In genomic region chr14:77027538-77028383, GRCh38 we compare ENCODE assay signal across 8 cellular contexts. TPM values are rescaled to one million over a fixed set of nuclear protein-coding genes. Genes with fewer than 3 reads are reported as not detected.
DNase-seq lines count a peak whose midpoint lies in the region; ATAC-seq, FAIRE-seq and TF ChIP-seq lines count a peak whose summit lies in the region.

No MANE protein-coding gene starts in this region.

- intact Hi-C loops in kidney (cut with DNase I): no loop called here

- no peaks in the 10 kb centered on the region for H3K27me3 ChIP-seq in WERI-Rb-1 (ENCODE audit: insufficient read depth, low read depth, severe bottlenecking)

- TF ChIP-seq CTCF in GM12864 (IDR thresholded peaks at IDR 0.05; ENCODE audit: low read depth, low read length, missing control alignments): peak; percentile 9
- peak; percentile 28; the same call in 1 of the 2 replicates for TF ChIP-seq CTCF in WERI-Rb-1 (IDR thresholded peaks at IDR 0.05; ENCODE audit: low read depth, low read length)
- TF ChIP-seq CTCF in cardiac fibroblast (IDR thresholded peaks at IDR 0.05; ENCODE audit: low read depth, low read length): peak; percentile 6
- TF ChIP-seq CTCF in kidney (IDR thresholded peaks at IDR 0.05; ENCODE audit: borderline replicate concordance, extremely low read depth, insufficient read depth): peak; percentile 21

- DNase-seq in GM12864 (ENCODE audit: low read depth): no peak
- peak; percentile 58 for DNase-seq in KBM-7
- peak; percentile 70 for DNase-seq in WERI-Rb-1
- DNase-seq in cardiac fibroblast (ENCODE audit: low read depth in 2 of 2): peak; percentile 69 to 86
- peak; percentile 96 for DNase-seq in kidney
- peak; percentile 64 to 65 for DNase-seq in stimulated activated CD4-positive, alpha-beta T cell treated with anti-CD3 and anti-CD28 coated beads, Interleukin-2, amount 100 ng/mL, for 24 hours
- no peak for DNase-seq in ecto neural progenitor cell (ENCODE audit: low spot score)

- no peak for FAIRE-seq in kidney (lab: Jason Lieb, UNC)

- peaks cover 10% of the 10 kb centered on the region for H3K36me3 ChIP-seq in WERI-Rb-1
- peaks cover 0 to 14% of the 10 kb centered on the region in 2 donors for H3K36me3 ChIP-seq in kidney (ENCODE audit: control insufficient read depth in 1 of 2, insufficient read depth in 2 of 2, low read length in 2 of 2)

- H3K27ac ChIP-seq in WERI-Rb-1 (peak overlapping the region; percentile 80), kidney (ENCODE audit: low read depth in 2 of 2, low read length in 2 of 2) (peak overlapping the region; percentile 99)

- in situ Hi-C loops in KBM-7 (cut with MboI; ENCODE audit: low pct_unique_long_range_greater_than_20kb, low sequenced_read_pairs): no loop called here

- H3K4me1 ChIP-seq in kidney (ENCODE audit: control insufficient read depth in 1 of 2, insufficient read depth in 1 of 2, low read depth in 1 of 2, low read length in 2 of 2): peaks cover 38 to 49% of the 10 kb centered on the region in 2 donors

- H3K9me3 ChIP-seq in WERI-Rb-1 (ENCODE audit: severe bottlenecking) (no peaks in the 10 kb centered on the region), kidney (ENCODE audit: control insufficient read depth in 1 of 2, low read length in 2 of 2) (no peaks in the 10 kb centered on the region)

- H3K9ac ChIP-seq in kidney (ENCODE audit: low read length in 2 of 2): peak overlapping the region; percentile 93

- peak overlapping the region; percentile 69 for H3K4me3 ChIP-seq in GM12864 (ENCODE audit: low read depth, low read length)
- peak overlapping the region; percentile 81 for H3K4me3 ChIP-seq in WERI-Rb-1 (ENCODE audit: low read depth, low read length)
- peak overlapping the region; percentile 80 to 82 for H3K4me3 ChIP-seq in cardiac fibroblast (replicated peaks in 1 of 2; ENCODE audit: low read depth in 2 of 2, low read length in 2 of 2)
- peak overlapping the region; percentile 76 to 86 for H3K4me3 ChIP-seq in kidney (ENCODE audit: low read length in 2 of 2)

- peak; percentile 41 for ATAC-seq in GM21723 (IDR thresholded peaks at IDR 0.05; ENCODE audit: unreplicated experiment)

RNA-seq across cellular contexts. Expression of gene IRF2BPL, which starts 0.7 kb away (rescaled TPM):
- total RNA-seq in kidney: 97.1 TPM
- 15.7 TPM for polyA plus RNA-seq in kidney (ENCODE audit: insufficient read depth, low read depth, low replicate concordance)

Comparison
In these comparisons a context has a peak if more than half of its experiments do, and no peak if none do; other contexts are left out.
1. DNase-seq: peak in KBM-7 (single experiment), WERI-Rb-1 (single experiment), cardiac fibroblast (2 of 2), kidney (single experiment) and stimulated activated CD4-positive, alpha-beta T cell treated with anti-CD3 and anti-CD28 coated beads, Interleukin-2, amount 100 ng/mL, for 24 hours (2 of 2); none in GM12864 (single experiment) and ecto neural progenitor cell (single experiment).
2. Peak in every context shown above with its lines, with median percentiles within 50 percentile points of each other: H3K4me3 ChIP-seq and CTCF ChIP-seq.